ENCODE assay signal across 10 cellular contexts in the genomic region with DNA sequence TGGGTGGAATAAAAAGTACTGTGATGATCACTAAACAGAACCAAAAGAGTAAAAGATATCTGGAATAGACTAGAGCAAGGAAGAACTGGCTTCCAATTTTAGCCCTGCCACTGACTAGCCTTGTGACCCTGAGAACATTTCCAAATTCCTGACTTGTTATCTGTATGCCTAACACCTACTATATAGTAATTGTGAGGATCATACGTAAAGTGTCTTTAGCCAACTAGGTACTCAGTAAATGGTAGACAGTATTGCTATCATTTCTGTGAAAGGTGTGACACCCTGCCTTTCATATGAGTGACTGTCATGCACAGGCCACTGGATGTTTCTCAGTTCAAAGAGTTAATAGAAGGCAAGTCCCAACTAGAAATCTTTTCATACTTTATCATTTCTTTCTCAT. TPM values are rescaled to one million over a fixed set of nuclear protein-coding genes. Genes with fewer than 3 reads are reported as not detected.
A peak's percentile ranks its signal among the peaks of the same experiment; 100 is the strongest.
DNase-seq lines count a peak whose midpoint lies in the region; ATAC-seq and FAIRE-seq lines count a peak whose summit lies in the region.
"Had no signal": no experiment of that assay in that cellular context is flagged by ENCODE, and none has a peak within 500 bp of the region (broad histone marks: within the 10 kb centered on the region; RNA-seq: fewer than 3 reads in every experiment).

No MANE protein-coding gene starts in this region.

- no peak for DNase-seq in effector memory CD8-positive, alpha-beta T cell
- DNase-seq in GM23248 (no peak), midbrain (lab: John Stamatoyannopoulos, UW) (no peak), RCC 7860 (ENCODE audit: low spot score) (no peak), occipital lobe (lab: John Stamatoyannopoulos, UW) (no peak)

- no peak overlapping the region for H3K9ac ChIP-seq in GM23248

- no peaks in the 10 kb centered on the region for H4K20me1 ChIP-seq in GM23248 (ENCODE audit: insufficient read depth)

- 61 to 74% methylated on average over 1 of the region's 1 CpG for WGBS in GM23248 (ENCODE audit: low coverage in 1 of 2, low lambda C conversion rate in 2 of 2, missing lambda C conversion rate in 2 of 2), 2 experiments

- H3K27ac Mint-ChIP-seq in effector memory CD8-positive, alpha-beta T cell: peak overlapping the region; percentile 93 to 96

- H3K79me2 ChIP-seq in GM23248 (ENCODE audit: insufficient read depth): no peaks in the 10 kb centered on the region

- H3K9me3 ChIP-seq in GM23248 (ENCODE audit: low read depth): no peaks in the 10 kb centered on the region

- ATAC-seq in GM18499 (IDR thresholded peaks at IDR 0.05; ENCODE audit: insufficient read depth, unreplicated experiment) (peak; percentile 5), GM19468 (IDR thresholded peaks at IDR 0.05; ENCODE audit: extremely low read depth, unreplicated experiment) (peak; percentile 1), HG03108 (IDR thresholded peaks at IDR 0.05; ENCODE audit: unreplicated experiment) (peak; percentile 20)
- no peak for ATAC-seq in effector memory CD8-positive, alpha-beta T cell (replicated peaks)
- ATAC-seq: HepG2 had no signal

- no peak overlapping the region for H3K27ac ChIP-seq in GM23248

- FAIRE-seq in RCC 7860 (lab: Jason Lieb, UNC): no peak
- FAIRE-seq: HepG2 had no signal

- H3K4me3 Mint-ChIP-seq in effector memory CD8-positive, alpha-beta T cell: peak overlapping the region; percentile 28 to 61

- H3K4me1 Mint-ChIP-seq in effector memory CD8-positive, alpha-beta T cell (ENCODE audit: low read depth in 2 of 2): peaks cover 63 to 80% of the 10 kb centered on the region in 2 donors

- H3K9me3 Mint-ChIP-seq in effector memory CD8-positive, alpha-beta T cell: peaks cover 0 to 3% of the 10 kb centered on the region in 2 donors

- H3K27me3 Mint-ChIP-seq in effector memory CD8-positive, alpha-beta T cell: no peaks in the 10 kb centered on the region

- H3K36me3 Mint-ChIP-seq in effector memory CD8-positive, alpha-beta T cell (ENCODE audit: insufficient read depth): peaks cover 88% of the 10 kb centered on the region

- H3K4me2 ChIP-seq in GM23248 (ENCODE audit: unreplicated experiment): no peak overlapping the region

- no peak overlapping the region for H3K4me3 ChIP-seq in GM23248

- in situ Hi-C loops in GM23248 (cut with MboI): no loop called here

- no peaks in the 10 kb centered on the region for H3K4me1 ChIP-seq in GM23248 (ENCODE audit: insufficient read depth)

- H2AFZ ChIP-seq in GM23248: no peak overlapping the region

- no peaks in the 10 kb centered on the region for H3F3A ChIP-seq in GM23248 (ENCODE audit: insufficient read depth)

- H3K9me2 ChIP-seq in GM23248 (ENCODE audit: insufficient read depth): no peaks in the 10 kb centered on the region

- H3K36me3 ChIP-seq in GM23248 (ENCODE audit: low read depth): no peaks in the 10 kb centered on the region

- no peaks in the 10 kb centered on the region for H3K27me3 ChIP-seq in GM23248 (replicated peaks; ENCODE audit: insufficient read depth)

RNA-seq across cellular contexts. Expression of a gene that starts 29.8 kb away (rescaled TPM):
- not detected in 2 replicates for total RNA-seq in GM23248 (2014; rRNA removed; shearing (Covaris generic))
- not detected in 2 replicates for polyA plus RNA-seq in GM23248 (2016; fragmentation: Nextera tagmentation; extraction: Ambion mirVana)
- total RNA-seq in occipital lobe: 5.1 TPM
- total RNA-seq: HepG2 had no signal
- polyA plus RNA-seq: HepG2, neural cell had no signal
